16 cellular contexts compared by ENCODE assay signal in the genomic region with DNA sequence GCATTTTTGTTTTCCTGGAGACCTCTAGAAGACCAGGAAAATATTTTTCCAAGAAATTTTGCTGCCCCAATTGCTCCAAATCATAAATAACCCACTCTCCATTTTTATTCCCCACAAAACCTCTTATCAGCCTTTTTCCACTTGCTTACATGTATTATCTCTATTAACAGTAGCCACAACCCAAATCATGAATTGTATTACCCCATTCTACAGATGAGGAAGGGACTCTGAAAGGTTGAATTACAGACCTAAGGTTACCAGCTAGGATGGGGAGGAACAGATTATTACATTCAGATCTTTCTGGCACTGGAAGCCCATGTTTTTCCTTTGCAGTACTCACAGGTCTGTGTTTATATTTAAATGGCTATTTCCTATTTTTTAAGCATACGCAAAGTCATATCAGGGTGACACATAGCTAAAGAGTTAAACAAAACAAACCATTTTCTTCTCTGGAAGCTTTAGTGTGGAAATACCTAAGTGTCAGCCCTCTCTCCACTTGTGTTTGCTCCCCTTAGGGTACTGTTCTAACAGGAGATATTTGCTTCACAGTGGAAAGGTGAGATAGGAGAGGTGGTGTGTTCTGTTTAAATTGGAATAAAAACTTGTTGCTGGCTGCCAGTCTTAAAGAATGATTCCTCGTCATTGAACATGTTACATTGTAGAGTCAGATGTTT. TPM values are rescaled to one million over a fixed set of nuclear protein-coding genes. Genes with fewer than 3 reads are reported as not detected.
DNase-seq lines count a peak whose midpoint lies in the region; ATAC-seq and TF ChIP-seq lines count a peak whose summit lies in the region.
"Had no signal": no experiment of that assay in that cellular context is flagged by ENCODE, and none has a peak within 500 bp of the region (broad histone marks: within the 10 kb centered on the region; RNA-seq: fewer than 3 reads in every experiment).

No MANE protein-coding gene starts in this region.

- in situ Hi-C loops in gastrocnemius medialis (cut with MboI; ENCODE audit: low sequenced_read_pairs in 4 of 4) = no loop called here

- CTCF ChIA-PET in HEK293 (lab: Yijun Ruan, JAX) = interaction anchor here (0.5 to 1.3 kb wide), 2 partner anchors 20 to 53 kb away, joined by 3 to 5 read pairs; no protein-coding TSS in a partner anchor
- CTCF ChIA-PET in CD8-positive, alpha-beta memory T cell (lab: Charles Lee) = no interaction called here

- H3K27me3 ChIP-seq in adrenal gland (no peaks in the 10 kb centered on the region), left lung (no peaks in the 10 kb centered on the region), gastrocnemius medialis (no peaks in the 10 kb centered on the region)
- no peaks in the 10 kb centered on the region for H3K27me3 ChIP-seq in CD8-positive, alpha-beta memory T cell (ENCODE audit: insufficient read depth, low read length, poor library complexity, severe bottlenecking)
- H3K27me3 ChIP-seq: foreskin keratinocyte had no signal

- no peaks in the 10 kb centered on the region for H3K9me3 ChIP-seq in HEK293 (ENCODE audit: control insufficient read depth, insufficient read depth, low read depth, low read length)
- H3K9me3 ChIP-seq in adrenal gland (replicated peaks in 1 of 3) = no peaks in the 10 kb centered on the region
- no peaks in the 10 kb centered on the region for H3K9me3 ChIP-seq in left lung
- H3K9me3 ChIP-seq in gastrocnemius medialis = no peaks in the 10 kb centered on the region
- H3K9me3 ChIP-seq in CD8-positive, alpha-beta memory T cell (ENCODE audit: low read length) = no peaks in the 10 kb centered on the region

- peaks cover 48 to 76% (median 75%) of the 10 kb centered on the region in 3 donors for H3K4me1 Mint-ChIP-seq in CD8-positive, alpha-beta memory T cell

- H3K4me1 ChIP-seq in HEK293 (ENCODE audit: control insufficient read depth, insufficient read depth, low read length) = peaks cover 30% of the 10 kb centered on the region
- peaks cover 68 to 76% of the 10 kb centered on the region in 2 donors for H3K4me1 ChIP-seq in adrenal gland (replicated peaks in 1 of 2)
- peaks cover 40 to 75% of the 10 kb centered on the region in 2 donors for H3K4me1 ChIP-seq in left lung
- peaks cover 74 to 86% of the 10 kb centered on the region in 2 donors for H3K4me1 ChIP-seq in gastrocnemius medialis
- H3K4me1 ChIP-seq in CD8-positive, alpha-beta memory T cell (ENCODE audit: insufficient read depth, low read length) = no peaks in the 10 kb centered on the region

- H3K36me3 ChIP-seq in HEK293 (ENCODE audit: control insufficient read depth in 2 of 2, insufficient read depth in 1 of 2, low read length in 2 of 2) (no peaks in the 10 kb centered on the region), adrenal gland (replicated peaks in 1 of 2) (no peaks in the 10 kb centered on the region), left lung (no peaks in the 10 kb centered on the region), gastrocnemius medialis (no peaks in the 10 kb centered on the region)
- H3K36me3 ChIP-seq in CD8-positive, alpha-beta memory T cell (ENCODE audit: insufficient read depth, low read length) = no peaks in the 10 kb centered on the region

- DNase-seq in adrenal gland (no peak), left lung (no peak), gastrocnemius medialis (no peak), NCI-H1417 (lab: John Stamatoyannopoulos, UW) (no peak), NCI-H146 (lab: John Stamatoyannopoulos, UW) (no peak)
- DNase-seq in CD8-positive, alpha-beta memory T cell = no peak
- no peak for DNase-seq in activated naive CD4-positive, alpha-beta T cell treated with anti-CD3 and anti-CD28 coated beads, Interleukin-2, amount 50 U/mL, for 72 hours (ENCODE audit: low spot score in 2 of 2)
- DNase-seq: activated naive CD4-positive, alpha-beta T cell; foreskin keratinocyte; MM.1S; NCI-H2081 treated with DMSO at 0.1 percent for 48 hours; retina; T-helper 1 cell had no signal

- ATAC-seq in left lung = peak; percentile 47
- ATAC-seq in gastrocnemius medialis = no peak
- ATAC-seq in activated naive CD4-positive, alpha-beta T cell treated with anti-CD3 and anti-CD28 coated beads, Interleukin-2, amount 50 U/mL, for 72 hours = no peak
- ATAC-seq: activated CD4-positive, CD25-positive, alpha-beta regulatory T cell treated with anti-CD3 and anti-CD28 coated beads, Interleukin-2, amount 50 U/mL, for 24 hours; foreskin keratinocyte had no signal

- intact Hi-C loops in adrenal gland (cut with DNase I) (no loop called here), left lung (cut with DNase I) (no loop called here), gastrocnemius medialis (cut with DNase I; ENCODE audit: low total_unique reads) (no loop called here)

- H3K27me3 Mint-ChIP-seq in CD8-positive, alpha-beta memory T cell = no peaks in the 10 kb centered on the region

- peak overlapping the region in 1 of 7 donors; percentile 26 for H3K4me3 Mint-ChIP-seq in CD8-positive, alpha-beta memory T cell
- H3K4me3 Mint-ChIP-seq: brain had no signal

- no peak for TF ChIP-seq CTCF in HEK293 (tag by site-specific recombination; IDR thresholded peaks at IDR 0.05)
- TF ChIP-seq CTCF in adrenal gland (IDR thresholded peaks at IDR 0.05) = no peak
- no peak for TF ChIP-seq CTCF in left lung (IDR thresholded peaks at IDR 0.05)
- TF ChIP-seq CTCF in gastrocnemius medialis (IDR thresholded peaks at IDR 0.05 in 4 of 5, conservative IDR thresholded peaks at IDR 0.05 in 1 of 5) = no peak

- 69 to 83% (median 71%) methylated on average over 2 of the region's 2 CpGs for WGBS in adrenal gland, 4 donors

- H3K27ac Mint-ChIP-seq in CD8-positive, alpha-beta memory T cell = peak overlapping the region in 2 of 8 donors; percentile 10 to 50
- no peak overlapping the region for H3K27ac Mint-ChIP-seq in activated naive CD4-positive, alpha-beta T cell treated with anti-CD3 and anti-CD28 coated beads, Interleukin-2, amount 50 U/mL, for 72 hours

- no peak overlapping the region; the same call in 1 of the 2 replicates for H3K27ac ChIP-seq in HEK293 (ENCODE audit: extremely low read depth, low read depth, low read length)
- H3K27ac ChIP-seq in adrenal gland = peak overlapping the region in 4 of 5 donors; percentile 0 to 55 (median 48)
- H3K27ac ChIP-seq in left lung = peak overlapping the region; percentile 19 to 66
- H3K27ac ChIP-seq in gastrocnemius medialis = peak overlapping the region; percentile 9 to 39 (median 24)
- no peak overlapping the region for H3K27ac ChIP-seq in CD8-positive, alpha-beta memory T cell (ENCODE audit: low read depth, low read length)
- H3K27ac ChIP-seq: foreskin keratinocyte had no signal

- no peak for TF ChIP-seq POLR2A in adrenal gland (IDR thresholded peaks at IDR 0.05)
- TF ChIP-seq POLR2A in gastrocnemius medialis (IDR thresholded peaks at IDR 0.05) = no peak

- no peaks in the 10 kb centered on the region for H3K9me3 Mint-ChIP-seq in CD8-positive, alpha-beta memory T cell
- H3K9me3 Mint-ChIP-seq in activated naive CD4-positive, alpha-beta T cell treated with anti-CD3 and anti-CD28 coated beads, Interleukin-2, amount 50 U/mL, for 72 hours = no peaks in the 10 kb centered on the region
- H3K9me3 Mint-ChIP-seq: brain had no signal

- H3K36me3 Mint-ChIP-seq in CD8-positive, alpha-beta memory T cell = peaks cover 2 to 8% (median 5%) of the 10 kb centered on the region in 3 donors
- H3K36me3 Mint-ChIP-seq in activated naive CD4-positive, alpha-beta T cell treated with anti-CD3 and anti-CD28 coated beads, Interleukin-2, amount 50 U/mL, for 72 hours = no peaks in the 10 kb centered on the region
- H3K36me3 Mint-ChIP-seq: brain had no signal

- H3K4me3 ChIP-seq in HEK293 (ENCODE audit: low read depth, low read length) (no peak overlapping the region), adrenal gland (peak overlapping the region in 1 of 4 donors; percentile 7), left lung (no peak overlapping the region), gastrocnemius medialis (no peak overlapping the region)
- H3K4me3 ChIP-seq in CD8-positive, alpha-beta memory T cell (ENCODE audit: low read length) = no peak overlapping the region

- POLR2A ChIA-PET in HEK293 (lab: Yijun Ruan, JAX) = no interaction called here
- POLR2A ChIA-PET in CD8-positive, alpha-beta memory T cell (lab: Charles Lee) = no interaction called here

TF ChIP-seq in HEK293, 187 proteins besides CTCF, POLR2A, EP300 and RAD21:
- no peak for TF ChIP-seq ZNF747 (tag by site-specific recombination; IDR thresholded peaks at IDR 0.05)
- TF ChIP-seq SCRT2 (tag by site-specific recombination; IDR thresholded peaks at IDR 0.05) = peak; percentile 17; the same call in 1 of the 2 replicates

RNA-seq across cellular contexts. Expression of a gene that starts 18.7 kb away (rescaled TPM):
- total RNA-seq in adrenal gland (100 to 1,000 TPM; 118 to 315 (median 255) TPM), left lung (10 to 100 TPM; 67.0 to 71.1 TPM), gastrocnemius medialis (10 to 100 TPM; 25.4 to 31.8 (median 26.1) TPM)
- polyA plus RNA-seq in adrenal gland = 10 to 100 TPM; 12.1 to 40.3 (median 34.5) TPM
- 10 to 100 TPM; 27.8 to 29.1 TPM for total RNA-seq in CD8-positive, alpha-beta memory T cell
- polyA plus RNA-seq in CD8-positive, alpha-beta memory T cell = 42.1 TPM
- 10 to 100 TPM; 20.5 to 23.9 TPM for total RNA-seq in activated naive CD4-positive, alpha-beta T cell treated with anti-CD3 and anti-CD28 coated beads, Interleukin-2, amount 50 U/mL, for 72 hours

Comparison
In these comparisons a context has a peak if more than half of its experiments do, and no peak if none do; other contexts are left out.
1. H3K27ac ChIP-seq: peak in adrenal gland (4 of 5), left lung (2 of 2) and gastrocnemius medialis (4 of 4); none in HEK293 (single experiment) and CD8-positive, alpha-beta memory T cell (single experiment).